14 cellular contexts compared by ENCODE assay signal in the genomic region with DNA sequence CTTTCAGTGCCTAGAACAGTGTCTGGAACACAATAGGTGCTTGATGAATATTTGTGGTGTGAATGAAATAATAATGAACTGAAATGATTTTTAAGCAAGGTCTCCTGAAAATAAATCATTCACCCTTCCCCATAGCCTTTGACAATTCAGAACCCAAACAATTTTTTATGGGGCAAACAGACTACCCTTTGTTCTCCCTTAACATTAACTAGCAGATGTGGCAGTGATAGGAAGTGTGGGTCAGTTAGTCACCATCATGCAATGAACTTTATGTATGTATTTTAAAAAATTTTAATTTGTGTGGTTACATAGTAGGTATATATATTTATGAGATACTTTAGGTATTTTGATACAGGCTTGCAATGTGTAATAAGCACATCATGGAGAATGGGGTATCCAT. TPM values are rescaled to one million over a fixed set of nuclear protein-coding genes. Genes with fewer than 3 reads are reported as not detected.
"Had no signal": no experiment of that assay in that cellular context is flagged by ENCODE, and none has a peak within 500 bp of the region (broad histone marks: within the 10 kb centered on the region; RNA-seq: fewer than 3 reads in every experiment).

No MANE protein-coding gene starts in this region.

- H3K79me2 ChIP-seq: parathyroid adenoma had no signal

- DNase-seq: aorta; dorsolateral prefrontal cortex; glutamatergic neuron; stimulated activated CD4-positive, alpha-beta T cell treated with anti-CD3 and anti-CD28 coated beads, Interleukin-4, amount 100 ng/mL, for 1 hour; thyroid gland; uterus had no signal

- H3K4me3 ChIP-seq: dorsolateral prefrontal cortex, SJSA1, thyroid gland, uterus had no signal

- H3K4me1 ChIP-seq: parathyroid adenoma, SJSA1, thyroid gland, uterus had no signal

- FAIRE-seq: endometrium had no signal

- H3K36me3 ChIP-seq: SJSA1, thyroid gland, uterus had no signal

- ATAC-seq: esophagus mucosa had no signal

- H3K27me3 ChIP-seq: SJSA1, thyroid gland, uterus had no signal

- H3K9ac ChIP-seq: parathyroid adenoma had no signal

- H3K27ac ChIP-seq: dorsolateral prefrontal cortex, parathyroid adenoma, SJSA1, thyroid gland, uterus had no signal

- H2AFZ ChIP-seq: parathyroid adenoma had no signal

- H3K9me3 ChIP-seq: SJSA1, thyroid gland, uterus had no signal

RNA-seq across cellular contexts. Expression of gene CD40LG, which starts 27.2 kb away (rescaled TPM):
- total RNA-seq: esophagus mucosa, fibroblast of villous mesenchyme, lower leg skin, myocyte, renal cortical epithelial cell, SJSA1, thyroid gland had no signal
- polyA plus RNA-seq: aorta had no signal
